In genomic region chr6:145273136-145273535, GRCh38 we compare ENCODE assay signal across 34 cellular contexts.
"Had no signal": no experiment of that assay in that cellular context is flagged by ENCODE, and none has a peak within 500 bp of the region (broad histone marks: within the 10 kb centered on the region; RNA-seq: fewer than 3 reads in every experiment).

No MANE protein-coding gene starts in this region.

- H3K27ac ChIP-seq: KMS-11 had no signal

- DNase-seq: Karpas-422, Kasumi-1, MM.1S, MV-4-11, NCI-H1048, NCI-H1092, NCI-H1092 treated with DMSO at 0.1 percent for 48 hours, NCI-H1105, NCI-H1105 treated with DMSO at 0.1 percent for 48 hours, NCI-H1417, NCI-H1417 treated with DMSO at 0.1 percent for 48 hours, NCI-H1436, NCI-H1436 treated with DMSO at 0.1 percent for 48 hours, NCI-H146, NCI-H1694, NCI-H1694 treated with DMSO at 0.1 percent for 48 hours, NCI-H187, NCI-H187 treated with DMSO at 0.1 percent for 48 hours, NCI-H1930, NCI-H2029, NCI-H2029 treated with DMSO at 0.1 percent for 48 hours, NCI-H2081, NCI-H2081 treated with DMSO at 0.1 percent for 48 hours, NCI-H2107, NCI-H2171, NCI-H2171 treated with DMSO at 0.1 percent for 48 hours, NCI-H2227 treated with DMSO at 0.1 percent for 48 hours, NCI-H226, NCI-H345, NCI-H446, NCI-H446 treated with DMSO at 0.1 percent for 48 hours, NCI-H510A, NCI-H510A treated with DMSO at 0.1 percent for 48 hours had no signal

- H3K9ac ChIP-seq: KMS-11 had no signal

- H3K4me2 ChIP-seq: KMS-11 had no signal
